25 cellular contexts compared by ENCODE assay signal in the genomic region with DNA sequence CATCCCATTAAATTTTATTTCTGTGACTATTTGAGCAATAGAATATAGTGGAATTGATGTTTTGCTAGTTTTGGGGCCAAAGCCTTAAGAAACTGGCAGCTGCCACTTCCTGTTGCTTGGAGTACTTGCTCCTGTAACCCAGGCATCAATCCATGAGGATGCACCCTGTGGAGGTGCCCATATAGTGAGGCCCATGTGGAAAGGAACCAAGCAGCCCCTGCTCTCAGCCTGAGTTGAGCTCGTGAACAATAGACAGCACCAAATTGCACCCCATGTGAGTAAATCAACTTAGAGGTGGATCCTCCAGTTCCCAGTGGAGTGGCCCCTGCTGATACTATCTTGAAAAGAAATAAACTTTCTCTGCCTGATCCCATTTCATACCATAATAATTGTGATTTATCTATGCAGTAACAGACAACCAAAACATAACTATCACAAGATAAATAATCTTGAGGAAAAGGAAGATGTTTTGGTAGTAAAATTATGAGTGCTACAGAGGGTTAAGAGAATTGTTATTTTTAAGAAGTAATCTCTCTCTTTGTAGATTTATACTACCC.
"Had no signal": no experiment of that assay in that cellular context is flagged by ENCODE, and none has a peak within 500 bp of the region (broad histone marks: within the 10 kb centered on the region; RNA-seq: fewer than 3 reads in every experiment).

No MANE protein-coding gene starts in this region.

- H3K9me3 Mint-ChIP-seq: activated B cell treated with CpG ODN at 0.5 μM for 24 hours; activated T-cell treated with anti-CD3 and anti-CD28 coated beads, Interleukin-2, amount 50 U/mL, for 4 hours; activated T-helper 17 cell treated with anti-CD3 and anti-CD28 coated beads, Interleukin-2, amount 50 U/mL, for 72 hours had no signal

- H3K27me3 Mint-ChIP-seq: activated B cell treated with CpG ODN at 0.5 μM for 24 hours; activated CD8-positive, alpha-beta T cell treated with anti-CD3 and anti-CD28 coated beads for 36 hours; activated naive CD8-positive, alpha-beta T cell; activated T-helper 17 cell treated with anti-CD3 and anti-CD28 coated beads, Interleukin-2, amount 50 U/mL, for 72 hours had no signal

- H3K4me1 ChIP-seq: esophagus muscularis mucosa, gastroesophageal sphincter, heart right ventricle had no signal

- H3K27ac Mint-ChIP-seq: activated B cell treated with CpG ODN at 0.5 μM for 24 hours; activated CD8-positive, alpha-beta T cell treated with anti-CD3 and anti-CD28 coated beads for 36 hours; activated naive CD8-positive, alpha-beta T cell; activated T-helper 17 cell treated with anti-CD3 and anti-CD28 coated beads, Interleukin-2, amount 50 U/mL, for 72 hours had no signal

- H3K36me3 ChIP-seq: brain microvascular endothelial cell, esophagus muscularis mucosa, gastroesophageal sphincter, heart right ventricle had no signal

- H3K4me3 ChIP-seq: esophagus muscularis mucosa, gastroesophageal sphincter, heart right ventricle had no signal

- ATAC-seq: activated CD4-positive, CD25-positive, alpha-beta regulatory T cell treated with anti-CD3 and anti-CD28 coated beads, Interleukin-2, amount 50 U/mL, for 24 hours; activated CD8-positive, alpha-beta T cell treated with anti-CD3 and anti-CD28 coated beads for 36 hours; activated T-cell treated with anti-CD3 and anti-CD28 coated beads, Interleukin-2, amount 50 U/mL, for 4 hours; activated T-helper 17 cell treated with anti-CD3 and anti-CD28 coated beads, Interleukin-2, amount 50 U/mL, for 72 hours; gastroesophageal sphincter; heart right ventricle had no signal

- H3K4me3 Mint-ChIP-seq: activated B cell treated with CpG ODN at 0.5 μM for 24 hours; activated CD8-positive, alpha-beta T cell treated with anti-CD3 and anti-CD28 coated beads for 36 hours; activated naive CD8-positive, alpha-beta T cell; activated T-cell treated with anti-CD3 and anti-CD28 coated beads, Interleukin-2, amount 50 U/mL, for 4 hours; activated T-helper 17 cell treated with anti-CD3 and anti-CD28 coated beads, Interleukin-2, amount 50 U/mL, for 72 hours had no signal

- DNase-seq: activated B cell treated with CpG ODN at 0.5 μM for 24 hours; activated CD4-positive, alpha-beta T cell treated with anti-CD3 and anti-CD28 coated beads for 48 hours; activated CD4-positive, alpha-beta T cell treated with anti-CD3 and anti-CD28 coated beads, Interleukin-2, amount 50 U/mL, for 1 hour; activated CD4-positive, alpha-beta T cell treated with anti-CD3 and anti-CD28 coated beads, Interleukin-2, amount 50 U/mL, for 48 hours; activated CD8-positive, alpha-beta memory T cell treated with anti-CD3 and anti-CD28 coated beads for 24 hours; activated CD8-positive, alpha-beta T cell treated with anti-CD3 and anti-CD28 coated beads for 36 hours; activated effector memory CD4-positive, alpha-beta T cell treated with Interleukin-2 at 50 U/mL for 16 hours; activated gamma-delta T cell treated with Interleukin-2 at 50 U/mL for 16 hours; activated naive CD4-positive, alpha-beta T cell treated with anti-CD3 and anti-CD28 coated beads, Interleukin-2, amount 50 U/mL, for 16 hours; activated naive CD4-positive, alpha-beta T cell treated with Interleukin-2 at 50 U/mL for 16 hours; activated T-cell treated with anti-CD3 and anti-CD28 coated beads, Interleukin-2, amount 50 U/mL, for 4 hours; amniotic stem cell; anterior cingulate cortex; brain microvascular endothelial cell; effector CD8-positive, alpha-beta T cell; erythroblast; foreskin melanocyte; heart right ventricle; T-helper 2 cell had no signal

- H3K9me3 ChIP-seq: esophagus muscularis mucosa, gastroesophageal sphincter, heart right ventricle had no signal

- H3K36me3 Mint-ChIP-seq: activated naive CD8-positive, alpha-beta T cell had no signal

- H3K4me1 Mint-ChIP-seq: activated B cell treated with CpG ODN at 0.5 μM for 24 hours; activated T-helper 17 cell treated with anti-CD3 and anti-CD28 coated beads, Interleukin-2, amount 50 U/mL, for 72 hours had no signal

- H3K27me3 ChIP-seq: brain microvascular endothelial cell, esophagus muscularis mucosa, gastroesophageal sphincter, heart right ventricle had no signal

- H3K27ac ChIP-seq: brain microvascular endothelial cell, esophagus muscularis mucosa, gastroesophageal sphincter, heart right ventricle, VCaP had no signal
